22 cellular contexts compared by ENCODE assay signal in the genomic region with DNA sequence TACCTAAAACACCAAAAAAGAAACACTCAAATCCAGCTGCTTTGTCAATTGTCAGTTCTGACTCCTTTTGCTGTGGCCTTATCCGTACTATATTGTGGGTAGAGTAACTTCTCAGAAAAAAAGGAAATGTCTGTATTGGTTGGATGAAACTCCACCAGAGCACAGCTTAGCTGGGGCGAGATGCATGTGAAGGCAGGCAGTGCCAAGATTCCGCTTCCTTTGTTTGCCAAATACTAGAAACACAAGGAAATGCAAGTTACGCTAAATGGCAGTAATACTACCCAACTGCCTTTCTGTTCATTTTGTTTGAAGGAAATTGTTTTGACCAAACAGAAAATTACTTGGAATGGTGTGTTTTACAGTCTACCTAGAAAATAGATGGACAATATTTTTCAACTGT. TPM values are rescaled to one million over a fixed set of nuclear protein-coding genes. Genes with fewer than 3 reads are reported as not detected.
DNase-seq lines count a peak whose midpoint lies in the region; ATAC-seq and TF ChIP-seq lines count a peak whose summit lies in the region.
"Had no signal": no experiment of that assay in that cellular context is flagged by ENCODE, and none has a peak within 500 bp of the region (broad histone marks: within the 10 kb centered on the region; RNA-seq: fewer than 3 reads in every experiment).

No MANE protein-coding gene starts in this region.

- no peak overlapping the region for H2AFZ ChIP-seq in osteoblast (ENCODE audit: low read length)
- H2AFZ ChIP-seq: GM23338 had no signal

- 23 to 45% (median 30%) methylated on average over 4 of the region's 4 CpGs for WGBS in stomach, 5 donors

- peaks cover 0 to 5% (median 0%) of the 10 kb centered on the region in 11 experiments; a peak in 1 of 22 replicates for H3K27me3 ChIP-seq in BLaER1 treated with 17β-estradiol and CSF1 and Interleukin-3, amounts not matched to agents 10 nM and 100 nM
- H3K27me3 ChIP-seq in lower lobe of right lung (ENCODE audit: low read depth) (no peaks in the 10 kb centered on the region), stomach (no peaks in the 10 kb centered on the region), osteoblast (ENCODE audit: insufficient read depth, low read length) (no peaks in the 10 kb centered on the region)

- H3K9me3 ChIP-seq in BLaER1 treated with 17β-estradiol and CSF1 and Interleukin-3, amounts not matched to agents 10 nM and 100 nM (replicated peaks in 1 of 11) = 0 out of 22 replicates have a peak, but pooled peaks cover 0 to 3% (median 0%) of the 10 kb centered on the region in 11 experiments
- H3K9me3 ChIP-seq in lower lobe of right lung = no peaks in the 10 kb centered on the region
- no peaks in the 10 kb centered on the region for H3K9me3 ChIP-seq in stomach
- no peaks in the 10 kb centered on the region for H3K9me3 ChIP-seq in osteoblast (ENCODE audit: low read depth, low read length)
- H3K9me3 ChIP-seq: Caco-2, SK-N-SH had no signal

- H3K4me3 ChIP-seq in BLaER1 treated with 17β-estradiol and CSF1 and Interleukin-3, amounts not matched to agents 10 nM and 100 nM = no peak overlapping the region
- H3K4me3 ChIP-seq in lower lobe of right lung (no peak overlapping the region), stomach (no peak overlapping the region), osteoblast (ENCODE audit: insufficient read depth, low read length) (no peak overlapping the region)
- H3K4me3 ChIP-seq: GM23338 had no signal

- no peak for TF ChIP-seq POLR2A in stomach (IDR thresholded peaks at IDR 0.05)

- ATAC-seq in lower lobe of right lung (no peak), HG02884 (IDR thresholded peaks at IDR 0.05; ENCODE audit: unreplicated experiment) (no peak), HG03342 (IDR thresholded peaks at IDR 0.05; ENCODE audit: unreplicated experiment) (no peak)
- ATAC-seq: CD8-positive, alpha-beta T cell; GM23338 had no signal

- H3K79me2 ChIP-seq in osteoblast (ENCODE audit: insufficient read depth, low read length) = peaks cover 5% of the 10 kb centered on the region

- H3K4me1 ChIP-seq in BLaER1 treated with 17β-estradiol and CSF1 and Interleukin-3, amounts not matched to agents 10 nM and 100 nM = peaks cover 48 to 67% (median 59%) of the 10 kb centered on the region in 10 experiments
- H3K4me1 ChIP-seq in lower lobe of right lung = peaks cover 60% of the 10 kb centered on the region
- H3K4me1 ChIP-seq in stomach = peaks cover 37 to 74% (median 52%) of the 10 kb centered on the region in 4 donors
- peaks cover 12% of the 10 kb centered on the region for H3K4me1 ChIP-seq in osteoblast (ENCODE audit: insufficient read depth, low read length)

- TF ChIP-seq CTCF in lower lobe of right lung (IDR thresholded peaks at IDR 0.05) = no peak
- no peak for TF ChIP-seq CTCF in stomach (IDR thresholded peaks at IDR 0.05)
- TF ChIP-seq CTCF in osteoblast (IDR thresholded peaks at IDR 0.05; ENCODE audit: extremely low read depth, low read depth, low read length) = no peak

- peak overlapping the region; percentile 58 to 88 (median 71) for H3K4me2 ChIP-seq in BLaER1 treated with 17β-estradiol and CSF1 and Interleukin-3, amounts not matched to agents 10 nM and 100 nM
- no peak overlapping the region for H3K4me2 ChIP-seq in osteoblast (ENCODE audit: insufficient read depth, low read length)
- H3K4me2 ChIP-seq: GM23338, SK-N-SH had no signal

- H3K36me3 ChIP-seq in BLaER1 treated with 17β-estradiol and CSF1 and Interleukin-3, amounts not matched to agents 10 nM and 100 nM = peaks cover 2 to 61% (median 45%) of the 10 kb centered on the region in 11 experiments
- peaks cover 73% of the 10 kb centered on the region for H3K36me3 ChIP-seq in lower lobe of right lung
- H3K36me3 ChIP-seq in stomach = peaks cover 27 to 73% (median 70%) of the 10 kb centered on the region in 4 donors
- peaks cover 30% of the 10 kb centered on the region for H3K36me3 ChIP-seq in osteoblast (ENCODE audit: insufficient read depth, low read length)

- H4K20me1 ChIP-seq in BLaER1 treated with 17β-estradiol and CSF1 and Interleukin-3, amounts not matched to agents 10 nM and 100 nM = peaks cover 2 to 61% (median 13%) of the 10 kb centered on the region in 11 experiments; a peak in 14 of 22 replicates
- H4K20me1 ChIP-seq in osteoblast (ENCODE audit: insufficient read depth, low read length) = no peaks in the 10 kb centered on the region

- H3K27ac ChIP-seq in BLaER1 treated with 17β-estradiol and CSF1 and Interleukin-3, amounts not matched to agents 10 nM and 100 nM = peak overlapping the region in 7 of 11 experiments; percentile 9 to 37 (median 14); a peak in 10 of 22 replicates
- no peak overlapping the region for H3K27ac ChIP-seq in lower lobe of right lung
- peak overlapping the region in 2 of 5 donors; percentile 14 to 50 for H3K27ac ChIP-seq in stomach
- H3K27ac ChIP-seq in osteoblast (ENCODE audit: low read depth, low read length) = no peak overlapping the region

- H3K9ac ChIP-seq in BLaER1 treated with 17β-estradiol and CSF1 and Interleukin-3, amounts not matched to agents 10 nM and 100 nM = peak overlapping the region in 6 of 11 experiments; percentile 0 to 51 (median 8); a peak in 5 of 22 replicates
- H3K9ac ChIP-seq: SK-N-SH had no signal

- DNase-seq in NCI-H2196 treated with DMSO at 0.1 percent for 48 hours (lab: John Stamatoyannopoulos, UW; ENCODE audit: unreplicated experiment) (peak; percentile 25), lower lobe of right lung (peak; percentile 20), stomach (peak; percentile 56), NCI-H446 treated with DMSO at 0.1 percent for 48 hours (lab: John Stamatoyannopoulos, UW) (no peak), osteoblast (ENCODE audit: insufficient read length, low spot score, missing footprints) (no peak)
- DNase-seq: C1 segment of cervical spinal cord; Caco-2; CD8-positive, alpha-beta T cell; DMS79; H9; IMR-90; KG1; MM.1S; NCI-H345; NCI-H524; NCI-H748 treated with DMSO at 0.1 percent for 48 hours; SK-N-SH; SW 1271 had no signal

- intact Hi-C loops in lower lobe of right lung (cut with DNase I) = no loop called here
- intact Hi-C loops in stomach (cut with DNase I; ENCODE audit: low total_unique reads) = loop anchor here (10.0 kb wide), 1 partner anchor 239 kb away; no protein-coding TSS in a partner anchor

- TF ChIP-seq EP300 in stomach (IDR thresholded peaks at IDR 0.05) = no peak

RNA-seq across cellular contexts. Expression of a gene that starts 10.0 kb away (rescaled TPM):
- total RNA-seq in lower lobe of right lung (40.8 TPM), stomach (10 to 100 TPM in 3 of 5 donors, 1 to 10 TPM in 2; 4.1 to 21.6 (median 17.1) TPM), osteoblast (6.8 and 8.3 TPM in 2 replicates)
- 10 to 100 TPM in 1 of 3 donors, 1 to 10 TPM in 2; 4.2 to 19.6 (median 7.0) TPM for polyA plus RNA-seq in stomach

RNA-seq across cellular contexts. Expression of a gene that starts 26.9 kb away (rescaled TPM):
- total RNA-seq in lower lobe of right lung = 2.6 TPM
- total RNA-seq in stomach = 10 to 100 TPM in 2 of 5 donors, 1 to 10 TPM in 2, not detected in 1; 3.5 to 33.8 (median 9.1) TPM
- polyA plus RNA-seq in stomach = 1 to 10 TPM; 1.1 to 5.8 (median 2.4) TPM
- total RNA-seq in osteoblast = 0.36 and 1.5 TPM in 2 replicates
- total RNA-seq: CD8-positive, alpha-beta T cell had no signal

Comparison
In these comparisons a context has a peak if more than half of its experiments do, and no peak if none do; other contexts are left out.
1. H3K27ac ChIP-seq: peak in BLaER1 treated with 17β-estradiol and CSF1 and Interleukin-3, amounts not matched to agents 10 nM and 100 nM (7 of 11); none in lower lobe of right lung (single experiment) and osteoblast (single experiment).
2. DNase-seq: peak in NCI-H2196 treated with DMSO at 0.1 percent for 48 hours (single experiment), lower lobe of right lung (single experiment) and stomach (single experiment); none in NCI-H446 treated with DMSO at 0.1 percent for 48 hours (single experiment) and osteoblast (single experiment).